In genomic region chr2:8456149-8457091, GRCh38 we compare ENCODE assay signal across 8 cellular contexts.
A peak's percentile ranks its signal among the peaks of the same experiment; 100 is the strongest.
DNase-seq lines count a peak whose midpoint lies in the region; ATAC-seq, FAIRE-seq and TF ChIP-seq lines count a peak whose summit lies in the region.

No MANE protein-coding gene starts in this region.

- peaks cover 23% of the 10 kb centered on the region for H3K4me1 Mint-ChIP-seq in endodermal cell

- peak overlapping the region; percentile 5; the same call in 1 of the 2 replicates for H3K4me3 ChIP-seq in Jurkat, Clone E6-1 (ENCODE audit: low read length)
- H3K4me3 ChIP-seq in pancreas (peak overlapping the region in 1 of 4 donors; percentile 20), endodermal cell (ENCODE audit: low read length) (no peak overlapping the region)

- peaks cover 2% of the 10 kb centered on the region for H3K9me3 Mint-ChIP-seq in endodermal cell

- no peaks in the 10 kb centered on the region for H3K27me3 ChIP-seq in pancreas
- H3K27me3 ChIP-seq in endodermal cell (ENCODE audit: control insufficient read depth, insufficient read depth, low read length, poor library complexity, severe bottlenecking), result no peaks in the 10 kb centered on the region

- 86 to 87% methylated on average over 41 of the region's 41 CpGs for WGBS in pancreas, 2 donors
- 93 to 94% methylated on average over 21 to 41 of the region's 41 CpGs for WGBS in endodermal cell (ENCODE audit: insufficient coverage in 1 of 2, insufficient read length in 1 of 2), 2 experiments

- intact Hi-C loops in pancreas (cut with DNase I), result no loop called here

- no peak for ATAC-seq in pancreas
- ATAC-seq in esophagus mucosa, result no peak
- no peak for ATAC-seq in HG03442 (IDR thresholded peaks at IDR 0.05; ENCODE audit: unreplicated experiment)

- peaks cover 8% of the 10 kb centered on the region for H3K27me3 Mint-ChIP-seq in endodermal cell (ENCODE audit: insufficient read depth)

- H3K27ac ChIP-seq in pancreas (peak overlapping the region in 3 of 4 donors; percentile 33 to 51 (median 51)), endodermal cell (ENCODE audit: low read depth, low read length) (no peak overlapping the region)

- H3K4me3 Mint-ChIP-seq in endodermal cell, result no peak overlapping the region

- peak; percentile 53 for DNase-seq in GM12891 (ENCODE audit: insufficient read length, low spot score)
- DNase-seq in Jurkat, Clone E6-1 (ENCODE audit: low read depth, low spot score), result peak; percentile 89
- peak; percentile 10 for DNase-seq in activated gamma-delta T cell (lab: John Stamatoyannopoulos, UW)
- peak in 2 of 6 donors; percentile 24 to 68 for DNase-seq in pancreas
- DNase-seq in endodermal cell, result no peak
- no peak for DNase-seq in NCI-H1105 treated with DMSO at 0.1 percent for 48 hours (lab: John Stamatoyannopoulos, UW)

- no peak overlapping the region for H3K9ac ChIP-seq in endodermal cell (ENCODE audit: extremely low read depth, low read length, poor library complexity, severe bottlenecking)

- H3K9me3 ChIP-seq in pancreas (no peaks in the 10 kb centered on the region), endodermal cell (ENCODE audit: control insufficient read depth, low read length) (no peaks in the 10 kb centered on the region)

- FAIRE-seq in GM12891 (lab: Jason Lieb, UNC), result peak; percentile 85
- no peak for FAIRE-seq in pancreas (lab: Jason Lieb, UNC)

- H3K36me3 Mint-ChIP-seq in endodermal cell (ENCODE audit: low read depth), result no peaks in the 10 kb centered on the region

- TF ChIP-seq POLR2A in GM12891 (IDR thresholded peaks at IDR 0.05; ENCODE audit: low read depth, low read length), result no peak

- peaks cover 8 to 11% (median 11%) of the 10 kb centered on the region in 3 donors for H3K4me1 ChIP-seq in pancreas
- peaks cover 4% of the 10 kb centered on the region for H3K4me1 ChIP-seq in endodermal cell (ENCODE audit: control insufficient read depth, insufficient read depth, low read length)

- no peak for TF ChIP-seq CTCF in pancreas (IDR thresholded peaks at IDR 0.05)
- TF ChIP-seq CTCF in endodermal cell (conservative IDR thresholded peaks at IDR 0.05), result no peak

- H3K27ac Mint-ChIP-seq in endodermal cell, result no peak overlapping the region

- H3K36me3 ChIP-seq in pancreas (no peaks in the 10 kb centered on the region), endodermal cell (ENCODE audit: control insufficient read depth, insufficient read depth, low read length) (no peaks in the 10 kb centered on the region)

TF ChIP-seq in GM12891, 5 proteins besides CTCF, POLR2A, EP300 and RAD21:
- TF ChIP-seq SPI1 (IDR thresholded peaks at IDR 0.05; ENCODE audit: low read depth, low read length), result no peak
- no peak for TF ChIP-seq POLR2AphosphoS5 (IDR thresholded peaks at IDR 0.05; ENCODE audit: low read depth, low read length)
- no peak for TF ChIP-seq POU2F2 (IDR thresholded peaks at IDR 0.05; ENCODE audit: low read depth, low read length)
- TF ChIP-seq PAX5 (IDR thresholded peaks at IDR 0.05; ENCODE audit: insufficient read depth, low read length, severe bottlenecking), result no peak
- no peak for TF ChIP-seq TAF1 (IDR thresholded peaks at IDR 0.05; ENCODE audit: low read depth, low read length)

Comparison
In these comparisons a context has a peak if more than half of its experiments do, and no peak if none do; other contexts are left out.
1. DNase-seq: peak in GM12891 (single experiment), Jurkat, Clone E6-1 (single experiment) and activated gamma-delta T cell (single experiment); none in endodermal cell (single experiment) and NCI-H1105 treated with DMSO at 0.1 percent for 48 hours (single experiment).